In the genomic region with DNA sequence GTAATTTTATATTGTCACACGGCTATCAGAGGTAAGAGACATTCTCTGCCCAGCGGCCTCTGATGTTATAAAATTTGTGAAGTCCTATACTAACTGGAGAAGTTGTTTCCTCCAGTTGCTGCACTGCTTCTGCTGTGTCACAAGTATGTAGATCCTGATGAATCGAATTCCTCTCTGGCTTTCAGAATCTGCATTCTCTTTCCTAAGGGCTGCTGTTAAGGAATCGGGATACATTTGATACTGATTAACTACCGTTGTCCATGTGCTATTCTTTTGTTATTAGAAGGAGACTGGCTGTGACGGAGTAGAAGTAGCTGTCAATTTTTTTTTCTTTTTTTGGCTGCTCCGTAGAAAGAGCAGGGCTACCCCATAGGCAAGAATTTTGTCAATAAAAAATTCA, we compare ENCODE assay signal across 15 cellular contexts.
DNase-seq lines count a peak whose midpoint lies in the region; ATAC-seq and TF ChIP-seq lines count a peak whose summit lies in the region.
"Had no signal": no experiment of that assay in that cellular context is flagged by ENCODE, and none has a peak within 500 bp of the region (broad histone marks: within the 10 kb centered on the region; RNA-seq: fewer than 3 reads in every experiment).

No MANE protein-coding gene starts in this region.

- ATAC-seq in GM23338: peak; percentile 83
- no peak for ATAC-seq in activated CD4-positive, alpha-beta T cell treated with anti-CD3 and anti-CD28 coated beads for 36 hours

- H3K9me2 ChIP-seq in GM23338 (ENCODE audit: insufficient read depth): no peaks in the 10 kb centered on the region

- H3K79me2 ChIP-seq in GM23338 (replicated peaks; ENCODE audit: insufficient read depth): no peaks in the 10 kb centered on the region

- no peaks in the 10 kb centered on the region for H3K9me3 ChIP-seq in SK-N-MC (ENCODE audit: low read depth, low read length)
- no peaks in the 10 kb centered on the region for H3K9me3 ChIP-seq in left ventricle myocardium inferior (replicated peaks)
- H3K9me3 ChIP-seq: BLaER1 treated with 17β-estradiol and CSF1 and Interleukin-3, amounts not matched to agents 10 nM and 100 nM had no signal

- H3K27ac ChIP-seq in GM23338 (ENCODE audit: low read depth) (no peak overlapping the region), SK-N-MC (0 out of 2 replicates have a peak overlapping the region, but pooled peaks have one; percentile 44), left ventricle myocardium inferior (replicated peaks) (no peak overlapping the region)
- H3K27ac ChIP-seq: BLaER1 treated with 17β-estradiol and CSF1 and Interleukin-3, amounts not matched to agents 10 nM and 100 nM; HL-60 had no signal

- CTCF ChIA-PET in activated CD4-positive, alpha-beta T cell treated with anti-CD3 and anti-CD28 coated beads for 36 hours (lab: Charles Lee): no interaction called here

- H3K4me3 ChIP-seq in GM23338: no peak overlapping the region
- H3K4me3 ChIP-seq in SK-N-MC: no peak overlapping the region
- H3K4me3 ChIP-seq in left ventricle myocardium inferior: no peak overlapping the region
- H3K4me3 ChIP-seq: BLaER1 treated with 17β-estradiol and CSF1 and Interleukin-3, amounts not matched to agents 10 nM and 100 nM had no signal

- H2AFZ ChIP-seq in GM23338: no peak overlapping the region

- H3K27me3 ChIP-seq in GM23338 (ENCODE audit: insufficient read depth) (no peaks in the 10 kb centered on the region), left ventricle myocardium inferior (ENCODE audit: low read depth) (no peaks in the 10 kb centered on the region)
- H3K27me3 ChIP-seq: BLaER1 treated with 17β-estradiol and CSF1 and Interleukin-3, amounts not matched to agents 10 nM and 100 nM had no signal

- POLR2A ChIA-PET in activated CD4-positive, alpha-beta T cell treated with anti-CD3 and anti-CD28 coated beads for 36 hours (lab: Charles Lee): no interaction called here

- intact Hi-C loops in activated CD4-positive, alpha-beta T cell treated with anti-CD3 and anti-CD28 coated beads for 36 hours (cut with DNase I, micrococcal nuclease): no loop called here
- intact Hi-C loops in left ventricle myocardium inferior (cut with micrococcal nuclease): no loop called here
- intact Hi-C loops in cardiac septum (cut with DNase I): no loop called here

- peak overlapping the region; percentile 78 for H3K27ac Mint-ChIP-seq in GM23338
- H3K27ac Mint-ChIP-seq in activated CD4-positive, alpha-beta T cell treated with anti-CD3 and anti-CD28 coated beads for 36 hours: no peak overlapping the region
- H3K27ac Mint-ChIP-seq: CD4-positive, CD25-positive, alpha-beta regulatory T cell had no signal

- no peaks in the 10 kb centered on the region for H3F3A ChIP-seq in GM23338 (replicated peaks; ENCODE audit: low read depth)

- no peaks in the 10 kb centered on the region for H4K20me1 ChIP-seq in GM23338 (replicated peaks; ENCODE audit: insufficient read depth)
- H4K20me1 ChIP-seq: BLaER1 treated with 17β-estradiol and CSF1 and Interleukin-3, amounts not matched to agents 10 nM and 100 nM had no signal

- H3K36me3 ChIP-seq in GM23338 (ENCODE audit: insufficient read depth) (peaks cover 7% of the 10 kb centered on the region), SK-N-MC (ENCODE audit: insufficient read depth, low read length) (peaks cover 21% of the 10 kb centered on the region), left ventricle myocardium inferior (peaks cover 65% of the 10 kb centered on the region)

- no peak overlapping the region for H3K9ac ChIP-seq in SK-N-MC (ENCODE audit: insufficient read length)
- H3K9ac ChIP-seq: BLaER1 treated with 17β-estradiol and CSF1 and Interleukin-3, amounts not matched to agents 10 nM and 100 nM had no signal

- H3K4me1 Mint-ChIP-seq in GM23338: peaks cover 14% of the 10 kb centered on the region
- no peaks in the 10 kb centered on the region for H3K4me1 Mint-ChIP-seq in activated CD4-positive, alpha-beta T cell treated with anti-CD3 and anti-CD28 coated beads for 36 hours

- peaks cover 6% of the 10 kb centered on the region for H3K4me1 ChIP-seq in GM23338 (ENCODE audit: insufficient read depth)
- no peaks in the 10 kb centered on the region for H3K4me1 ChIP-seq in left ventricle myocardium inferior

- no peaks in the 10 kb centered on the region for H3K27me3 Mint-ChIP-seq in GM23338 (ENCODE audit: insufficient read depth, low read depth, poor library complexity)
- no peaks in the 10 kb centered on the region for H3K27me3 Mint-ChIP-seq in activated CD4-positive, alpha-beta T cell treated with anti-CD3 and anti-CD28 coated beads for 36 hours
- H3K27me3 Mint-ChIP-seq: CD4-positive, CD25-positive, alpha-beta regulatory T cell had no signal

- no peak overlapping the region for H3K4me3 Mint-ChIP-seq in GM23338
- H3K4me3 Mint-ChIP-seq in activated CD4-positive, alpha-beta T cell treated with anti-CD3 and anti-CD28 coated beads for 36 hours: no peak overlapping the region
- H3K4me3 Mint-ChIP-seq: CD4-positive, CD25-positive, alpha-beta regulatory T cell had no signal

- TF ChIP-seq CTCF in GM23338 (conservative IDR thresholded peaks at IDR 0.05; ENCODE audit: low read depth in 2 of 2) (no peak), left ventricle myocardium inferior (IDR thresholded peaks at IDR 0.05; ENCODE audit: borderline replicate concordance) (no peak)

- peak; percentile 69 for DNase-seq in GM23338 (ENCODE audit: low spot score)
- DNase-seq in SK-N-MC (ENCODE audit: low read depth, low spot score): no peak
- DNase-seq in iPS DF 19.7 (ENCODE audit: low read depth, low spot score): peak; percentile 15
- peak; percentile 57 for DNase-seq in renal cortical epithelial cell (ENCODE audit: low read depth)
- DNase-seq in activated CD4-positive, alpha-beta T cell treated with anti-CD3 and anti-CD28 coated beads for 36 hours: no peak
- no peak for DNase-seq in left ventricle myocardium inferior
- DNase-seq in cardiac septum (ENCODE audit: low spot score): no peak
- DNase-seq: ACHN; CD4-positive, CD25-positive, alpha-beta regulatory T cell; DMS153; DMS79 treated with DMSO at 0.1 percent for 48 hours; EL; IMR-90 had no signal

- no peak overlapping the region for H3K4me2 ChIP-seq in GM23338
- H3K4me2 ChIP-seq: BLaER1 treated with 17β-estradiol and CSF1 and Interleukin-3, amounts not matched to agents 10 nM and 100 nM had no signal

- no peaks in the 10 kb centered on the region for H3K9me3 Mint-ChIP-seq in GM23338
- H3K9me3 Mint-ChIP-seq in activated CD4-positive, alpha-beta T cell treated with anti-CD3 and anti-CD28 coated beads for 36 hours (ENCODE audit: low read depth): no peaks in the 10 kb centered on the region
- H3K9me3 Mint-ChIP-seq: CD4-positive, CD25-positive, alpha-beta regulatory T cell had no signal

- H3K36me3 Mint-ChIP-seq in GM23338 (ENCODE audit: low read depth): peaks cover 19% of the 10 kb centered on the region; the same call in 2 of the 3 replicates
- peaks cover 8% of the 10 kb centered on the region for H3K36me3 Mint-ChIP-seq in activated CD4-positive, alpha-beta T cell treated with anti-CD3 and anti-CD28 coated beads for 36 hours (ENCODE audit: low read depth)

TF ChIP-seq in GM23338, 12 proteins besides CTCF, POLR2A, EP300 and RAD21 (continues in another document):
- no peak for TF ChIP-seq ZNF331 (CRISPR knock-in tag; IDR thresholded peaks at IDR 0.05; ENCODE audit: low read depth)

Comparison
In these comparisons a context has a peak if more than half of its experiments do, and no peak if none do; other contexts are left out.
1. DNase-seq: peak in GM23338 (single experiment), iPS DF 19.7 (single experiment) and renal cortical epithelial cell (single experiment); none in SK-N-MC (single experiment), activated CD4-positive, alpha-beta T cell treated with anti-CD3 and anti-CD28 coated beads for 36 hours (single experiment), left ventricle myocardium inferior (single experiment) and cardiac septum (single experiment).